In genomic region chr11:57555393-57555792, GRCh38 we compare ENCODE assay signal across 19 cellular contexts. TPM values are rescaled to one million over a fixed set of nuclear protein-coding genes. Genes with fewer than 3 reads are reported as not detected.
DNase-seq lines count a peak whose midpoint lies in the region; ATAC-seq lines count a peak whose summit lies in the region.
"Had no signal": no experiment of that assay in that cellular context is flagged by ENCODE, and none has a peak within 500 bp of the region (broad histone marks: within the 10 kb centered on the region; RNA-seq: fewer than 3 reads in every experiment).

No MANE protein-coding gene starts in this region.

- H3K4me3 Mint-ChIP-seq in T-helper 2 cell treated with Interferon-gamma antibody and Interleukin-4, amounts not matched to agents 5 μg/mL and 100 μg/mL, for 36 hours, result peak overlapping the region; percentile 8
- no peak overlapping the region for H3K4me3 Mint-ChIP-seq in activated naive CD8-positive, alpha-beta T cell treated with anti-CD3 and anti-CD28 coated beads, Interleukin-2, amount 10 ng/mL, durations not matched to agents 7 days and 5 days
- no peak overlapping the region for H3K4me3 Mint-ChIP-seq in activated naive CD8-positive, alpha-beta T cell treated with anti-CD3 and anti-CD28 coated beads for 36 hours
- H3K4me3 Mint-ChIP-seq: CD14-positive monocyte, H9 had no signal

- intact Hi-C loops in posterior vena cava (cut with DNase I), result no loop called here

- peak overlapping the region; percentile 36 for H3K27ac Mint-ChIP-seq in T-helper 2 cell treated with Interferon-gamma antibody and Interleukin-4, amounts not matched to agents 5 μg/mL and 100 μg/mL, for 36 hours
- H3K27ac Mint-ChIP-seq in activated naive CD8-positive, alpha-beta T cell treated with anti-CD3 and anti-CD28 coated beads, Interleukin-2, amount 10 ng/mL, durations not matched to agents 7 days and 5 days, result peak overlapping the region; percentile 24
- H3K27ac Mint-ChIP-seq in activated naive CD8-positive, alpha-beta T cell treated with anti-CD3 and anti-CD28 coated beads for 36 hours, result no peak overlapping the region
- H3K27ac Mint-ChIP-seq: H9 had no signal

- DNase-seq in T-helper 2 cell treated with Interferon-gamma antibody and Interleukin-4, amounts not matched to agents 5 μg/mL and 100 μg/mL, for 36 hours (ENCODE audit: low spot score), result no peak
- no peak for DNase-seq in T-helper 2 cell
- DNase-seq in activated naive CD8-positive, alpha-beta T cell treated with anti-CD3 and anti-CD28 coated beads, Interleukin-2, amount 10 ng/mL, durations not matched to agents 7 days and 5 days, result no peak
- no peak for DNase-seq in activated naive CD8-positive, alpha-beta T cell treated with anti-CD3 and anti-CD28 coated beads for 36 hours
- no peak for DNase-seq in AG08395 (ENCODE audit: low spot score)
- DNase-seq in posterior vena cava (ENCODE audit: low spot score), result no peak
- DNase-seq: DMS153; GDM1; H9; NCI-H1417; NCI-H187; NCI-H2107; NCI-H510A; NCI-H748 treated with DMSO at 0.1 percent for 48 hours; NK-92 treated with Interleukin-12 subunit alpha and Interleukin-12 subunit beta, amount 100 ng/mL, for 24 hours; Peyer's patch had no signal

- H3K9me3 Mint-ChIP-seq in T-helper 2 cell treated with Interferon-gamma antibody and Interleukin-4, amounts not matched to agents 5 μg/mL and 100 μg/mL, for 36 hours, result no peaks in the 10 kb centered on the region
- H3K9me3 Mint-ChIP-seq in activated naive CD8-positive, alpha-beta T cell treated with anti-CD3 and anti-CD28 coated beads, Interleukin-2, amount 10 ng/mL, durations not matched to agents 7 days and 5 days, result no peaks in the 10 kb centered on the region
- no peaks in the 10 kb centered on the region for H3K9me3 Mint-ChIP-seq in activated naive CD8-positive, alpha-beta T cell treated with anti-CD3 and anti-CD28 coated beads for 36 hours
- H3K9me3 Mint-ChIP-seq: CD14-positive monocyte, H9 had no signal

- POLR2A ChIA-PET in activated naive CD8-positive, alpha-beta T cell treated with anti-CD3 and anti-CD28 coated beads, Interleukin-2, amount 10 ng/mL, durations not matched to agents 7 days and 5 days (lab: Charles Lee), result no interaction called here

- peaks cover 75% of the 10 kb centered on the region for H3K36me3 Mint-ChIP-seq in T-helper 2 cell treated with Interferon-gamma antibody and Interleukin-4, amounts not matched to agents 5 μg/mL and 100 μg/mL, for 36 hours (ENCODE audit: low read depth)
- peaks cover 47% of the 10 kb centered on the region for H3K36me3 Mint-ChIP-seq in activated naive CD8-positive, alpha-beta T cell treated with anti-CD3 and anti-CD28 coated beads, Interleukin-2, amount 10 ng/mL, durations not matched to agents 7 days and 5 days
- peaks cover 32% of the 10 kb centered on the region for H3K36me3 Mint-ChIP-seq in activated naive CD8-positive, alpha-beta T cell treated with anti-CD3 and anti-CD28 coated beads for 36 hours

- peaks cover 8% of the 10 kb centered on the region for H3K4me1 Mint-ChIP-seq in T-helper 2 cell treated with Interferon-gamma antibody and Interleukin-4, amounts not matched to agents 5 μg/mL and 100 μg/mL, for 36 hours (ENCODE audit: low read depth)
- peaks cover 9% of the 10 kb centered on the region for H3K4me1 Mint-ChIP-seq in activated naive CD8-positive, alpha-beta T cell treated with anti-CD3 and anti-CD28 coated beads, Interleukin-2, amount 10 ng/mL, durations not matched to agents 7 days and 5 days
- peaks cover 6% of the 10 kb centered on the region for H3K4me1 Mint-ChIP-seq in activated naive CD8-positive, alpha-beta T cell treated with anti-CD3 and anti-CD28 coated beads for 36 hours
- H3K4me1 Mint-ChIP-seq: CD14-positive monocyte had no signal

- no peaks in the 10 kb centered on the region for H3K27me3 Mint-ChIP-seq in T-helper 2 cell treated with Interferon-gamma antibody and Interleukin-4, amounts not matched to agents 5 μg/mL and 100 μg/mL, for 36 hours (ENCODE audit: low read depth)
- no peaks in the 10 kb centered on the region for H3K27me3 Mint-ChIP-seq in activated naive CD8-positive, alpha-beta T cell treated with anti-CD3 and anti-CD28 coated beads, Interleukin-2, amount 10 ng/mL, durations not matched to agents 7 days and 5 days
- H3K27me3 Mint-ChIP-seq in activated naive CD8-positive, alpha-beta T cell treated with anti-CD3 and anti-CD28 coated beads for 36 hours, result no peaks in the 10 kb centered on the region

- ATAC-seq in activated naive CD8-positive, alpha-beta T cell treated with anti-CD3 and anti-CD28 coated beads, Interleukin-2, amount 10 ng/mL, durations not matched to agents 7 days and 5 days (ENCODE audit: low read depth), result no peak

RNA-seq across cellular contexts. Expression of gene UBE2L6, which starts 12.1 kb away (rescaled TPM):
- 100 to 1,000 TPM; 220 to 221 TPM for total RNA-seq in activated naive CD8-positive, alpha-beta T cell treated with anti-CD3 and anti-CD28 coated beads, Interleukin-2, amount 10 ng/mL, durations not matched to agents 7 days and 5 days
- total RNA-seq in activated naive CD8-positive, alpha-beta T cell treated with anti-CD3 and anti-CD28 coated beads for 36 hours, result 100 to 1,000 TPM; 200 to 208 TPM
- total RNA-seq in posterior vena cava, result 10 to 100 TPM; 50.3 to 56.9 TPM

RNA-seq across cellular contexts. Expression of gene SMTNL1, which starts 18.0 kb away (rescaled TPM):
- total RNA-seq in activated naive CD8-positive, alpha-beta T cell treated with anti-CD3 and anti-CD28 coated beads, Interleukin-2, amount 10 ng/mL, durations not matched to agents 7 days and 5 days, result not detected
- total RNA-seq in activated naive CD8-positive, alpha-beta T cell treated with anti-CD3 and anti-CD28 coated beads for 36 hours, result not detected
- total RNA-seq in posterior vena cava, result not detected
- total RNA-seq: Daoy, H9, M059J, Peyer's patch had no signal

RNA-seq across cellular contexts. Expression of gene TIMM10, which starts 24.8 kb away (rescaled TPM):
- total RNA-seq in activated naive CD8-positive, alpha-beta T cell treated with anti-CD3 and anti-CD28 coated beads, Interleukin-2, amount 10 ng/mL, durations not matched to agents 7 days and 5 days, result 10 to 100 TPM; 44.0 to 48.1 TPM
- 100 to 1,000 TPM; 134 to 137 TPM for total RNA-seq in activated naive CD8-positive, alpha-beta T cell treated with anti-CD3 and anti-CD28 coated beads for 36 hours
- 10 to 100 TPM; 31.8 to 38.1 TPM for total RNA-seq in posterior vena cava

RNA-seq across cellular contexts. Expression of gene SLC43A1, which starts 39.9 kb away (rescaled TPM):
- 10 to 100 TPM; 28.2 to 28.8 TPM for total RNA-seq in activated naive CD8-positive, alpha-beta T cell treated with anti-CD3 and anti-CD28 coated beads, Interleukin-2, amount 10 ng/mL, durations not matched to agents 7 days and 5 days
- total RNA-seq in activated naive CD8-positive, alpha-beta T cell treated with anti-CD3 and anti-CD28 coated beads for 36 hours, result 10 to 100 TPM; 36.8 to 37.1 TPM
- 10 to 100 TPM in 1 of 2 donors, 1 to 10 TPM in 1; 8.1 to 11.5 TPM for total RNA-seq in posterior vena cava

RNA-seq across cellular contexts. Expression of gene SERPING1, which starts 42.1 kb away (rescaled TPM):
- under 1 TPM; 0.45 to 0.61 TPM for total RNA-seq in activated naive CD8-positive, alpha-beta T cell treated with anti-CD3 and anti-CD28 coated beads, Interleukin-2, amount 10 ng/mL, durations not matched to agents 7 days and 5 days
- under 1 TPM; 0.41 to 0.68 TPM for total RNA-seq in activated naive CD8-positive, alpha-beta T cell treated with anti-CD3 and anti-CD28 coated beads for 36 hours
- total RNA-seq in posterior vena cava, result 100 to 1,000 TPM; 501 to 774 TPM
- total RNA-seq: Daoy had no signal
